Comparison of ENCODE assay signal across 8 cellular contexts in genomic region chr19:18203863-18204393, GRCh38. TPM values are rescaled to one million over a fixed set of nuclear protein-coding genes. Genes with fewer than 3 reads are reported as not detected.
A peak's percentile ranks its signal among the peaks of the same experiment; 100 is the strongest.
DNase-seq lines count a peak whose midpoint lies in the region; ATAC-seq, FAIRE-seq and TF ChIP-seq lines count a peak whose summit lies in the region.

A gene with protein sequence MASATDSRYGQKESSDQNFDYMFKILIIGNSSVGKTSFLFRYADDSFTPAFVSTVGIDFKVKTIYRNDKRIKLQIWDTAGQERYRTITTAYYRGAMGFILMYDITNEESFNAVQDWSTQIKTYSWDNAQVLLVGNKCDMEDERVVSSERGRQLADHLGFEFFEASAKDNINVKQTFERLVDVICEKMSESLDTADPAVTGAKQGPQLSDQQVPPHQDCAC (minus strand): TSS chr19:18204042. CDS start chr19:18202740, 1,302 bp downstream.

- POLR2A ChIA-PET in AG04449 (lab: Yijun Ruan, JAX): interaction anchor here (1.3 to 3.3 kb wide), 2 partner anchors 48 to 77 kb away, joined by 3 to 26 read pairs; partner anchors contain the start of gene JUND

- CTCF ChIA-PET in AG04449 (lab: Yijun Ruan, JAX): interaction anchor here (1.2 to 11.1 kb wide), 8 partner anchors 10 to 76 kb away, joined by 3 to 217 read pairs (median 6); partner anchors contain the start of gene MPV17L2

- H3K9me3 ChIP-seq in iPS-20b (ENCODE audit: insufficient read depth, low read depth, low read length) (no peaks in the 10 kb centered on the region), skeletal muscle tissue (ENCODE audit: control insufficient read depth in 3 of 3, low read length in 3 of 3) (no peaks in the 10 kb centered on the region)

- H3K36me3 ChIP-seq in bronchial epithelial cell (ENCODE audit: control insufficient read depth, insufficient read depth, low read length) (no peaks in the 10 kb centered on the region), iPS-20b (ENCODE audit: insufficient read depth, low read depth, low read length) (peaks cover 16% of the 10 kb centered on the region; the same call in 1 of the 2 replicates), skeletal muscle tissue (ENCODE audit: control insufficient read depth in 3 of 3, insufficient read depth in 3 of 3, low read length in 3 of 3) (peaks cover 4 to 14% (median 12%) of the 10 kb centered on the region in 3 donors)

- peak; percentile 90 for ATAC-seq in GM18873 (IDR thresholded peaks at IDR 0.05; ENCODE audit: low FRiP score, unreplicated experiment)
- peak; percentile 86 for ATAC-seq in HG03139 (IDR thresholded peaks at IDR 0.05; ENCODE audit: unreplicated experiment)

- H3K9ac ChIP-seq in iPS-20b (ENCODE audit: low read depth, low read length): peak within 1 kb of the TSS; percentile 89; the same call in 1 of the 2 replicates
- H3K9ac ChIP-seq in skeletal muscle tissue (ENCODE audit: low read depth in 1 of 3, low read length in 3 of 3): peak within 1 kb of the TSS; percentile 93 to 98 (median 98)

- TF ChIP-seq CTCF in AG04449 (IDR thresholded peaks at IDR 0.05; ENCODE audit: insufficient read depth, low read length, missing control alignments): no peak
- no peak for TF ChIP-seq CTCF in WI38 (IDR thresholded peaks at IDR 0.05; ENCODE audit: low read depth, low read length)
- no peak for TF ChIP-seq CTCF in bronchial epithelial cell (IDR thresholded peaks at IDR 0.05; ENCODE audit: insufficient read depth, low read length, severe bottlenecking)

- H3K4me3 ChIP-seq in AG04449 (ENCODE audit: low read depth, low read length): peak within 1 kb of the TSS; percentile 96
- H3K4me3 ChIP-seq in WI38 (ENCODE audit: low read depth, low read length): peak within 1 kb of the TSS; percentile 73
- peak within 1 kb of the TSS; percentile 67 for H3K4me3 ChIP-seq in bronchial epithelial cell (ENCODE audit: low read depth, low read length)
- peak within 1 kb of the TSS; percentile 86 for H3K4me3 ChIP-seq in iPS-20b (ENCODE audit: low read length)
- peak within 1 kb of the TSS; percentile 87 to 96 (median 95) for H3K4me3 ChIP-seq in skeletal muscle tissue (ENCODE audit: low read length in 3 of 3)

- peaks cover 7% of the 10 kb centered on the region; the same call in 1 of the 2 replicates for H3K4me1 ChIP-seq in iPS-20b (ENCODE audit: insufficient read depth, low read length)
- peaks cover 16 to 19% (median 16%) of the 10 kb centered on the region in 3 donors for H3K4me1 ChIP-seq in skeletal muscle tissue (ENCODE audit: control insufficient read depth in 3 of 3, insufficient read depth in 3 of 3, low read length in 3 of 3)

- no peaks in the 10 kb centered on the region for H3K27me3 ChIP-seq in bronchial epithelial cell (ENCODE audit: control insufficient read depth, insufficient read depth, low read length)
- peaks cover 6% of the 10 kb centered on the region for H3K27me3 ChIP-seq in iPS-20b (ENCODE audit: insufficient read depth, low read length)
- H3K27me3 ChIP-seq in skeletal muscle tissue (ENCODE audit: control insufficient read depth in 3 of 3, insufficient read depth in 3 of 3, low read length in 3 of 3): no peaks in the 10 kb centered on the region

- H3K27ac ChIP-seq in iPS-20b (ENCODE audit: low read length) (peak within 1 kb of the TSS; percentile 90), skeletal muscle tissue (ENCODE audit: low read depth, low read length) (peak within 1 kb of the TSS; percentile 100)

- no peak for FAIRE-seq in bronchial epithelial cell (lab: Jason Lieb, UNC)

- DNase-seq in AG04449 (ENCODE audit: low read depth, low spot score) (peak; percentile 99), NCI-H2227 (lab: John Stamatoyannopoulos, UW; ENCODE audit: unreplicated experiment) (peak; percentile 99), bronchial epithelial cell (ENCODE audit: low read depth) (peak; percentile 99)

RNA-seq across cellular contexts. Expression of the gene that starts here (rescaled TPM):
- 0.53 and 1.0 TPM in 2 replicates for total RNA-seq in bronchial epithelial cell
- 0.52 TPM for total RNA-seq in skeletal muscle tissue

Comparison
In these comparisons a context has a peak if more than half of its experiments do, and no peak if none do; other contexts are left out.
1. Peak in every context shown above with its lines: DNase-seq, ATAC-seq, H3K4me3 ChIP-seq and H3K27ac ChIP-seq.